1 cellular context compared by ENCODE assay signal in the genomic region with DNA sequence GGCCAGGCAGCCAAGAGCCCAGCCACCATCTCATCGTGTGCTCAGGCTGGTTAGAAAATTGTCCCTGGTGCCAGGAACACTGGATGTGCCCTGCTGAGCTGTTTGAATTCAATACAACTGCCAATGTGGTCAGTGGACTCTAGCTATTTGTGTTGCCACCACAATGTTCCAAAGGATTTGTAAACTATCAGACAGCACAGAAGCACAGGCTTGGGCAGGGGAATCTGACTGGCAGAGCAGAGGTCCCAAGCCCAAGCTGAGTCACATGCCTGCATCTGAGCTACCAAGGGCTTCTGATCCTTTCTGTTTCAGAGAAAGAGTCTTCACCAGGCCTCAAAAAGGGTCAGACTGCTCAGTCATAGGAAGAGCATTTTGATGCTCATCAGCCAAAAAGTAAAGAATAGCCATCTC.
TF ChIP-seq lines count a peak whose summit lies in the region.

No MANE protein-coding gene starts in this region.

TF ChIP-seq in HCT116, 20 proteins besides CTCF, POLR2A, EP300 and RAD21 (continued from another document):
- TF ChIP-seq, protein P1, sequence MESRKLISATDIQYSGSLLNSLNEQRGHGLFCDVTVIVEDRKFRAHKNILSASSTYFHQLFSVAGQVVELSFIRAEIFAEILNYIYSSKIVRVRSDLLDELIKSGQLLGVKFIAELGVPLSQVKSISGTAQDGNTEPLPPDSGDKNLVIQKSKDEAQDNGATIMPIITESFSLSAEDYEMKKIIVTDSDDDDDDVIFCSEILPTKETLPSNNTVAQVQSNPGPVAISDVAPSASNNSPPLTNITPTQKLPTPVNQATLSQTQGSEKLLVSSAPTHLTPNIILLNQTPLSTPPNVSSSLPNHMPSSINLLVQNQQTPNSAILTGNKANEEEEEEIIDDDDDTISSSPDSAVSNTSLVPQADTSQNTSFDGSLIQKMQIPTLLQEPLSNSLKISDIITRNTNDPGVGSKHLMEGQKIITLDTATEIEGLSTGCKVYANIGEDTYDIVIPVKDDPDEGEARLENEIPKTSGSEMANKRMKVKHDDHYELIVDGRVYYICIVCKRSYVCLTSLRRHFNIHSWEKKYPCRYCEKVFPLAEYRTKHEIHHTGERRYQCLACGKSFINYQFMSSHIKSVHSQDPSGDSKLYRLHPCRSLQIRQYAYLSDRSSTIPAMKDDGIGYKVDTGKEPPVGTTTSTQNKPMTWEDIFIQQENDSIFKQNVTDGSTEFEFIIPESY (IDR thresholded peaks at IDR 0.05; ENCODE audit: extremely low read depth, insufficient replicate concordance, low read length): no peak
- no peak for TF ChIP-seq EZH2 (IDR thresholded peaks at IDR 0.05)
- no peak for TF ChIP-seq EGR1 (IDR thresholded peaks at IDR 0.05; ENCODE audit: low read depth)
- TF ChIP-seq JUND (IDR thresholded peaks at IDR 0.05): no peak
- no peak for TF ChIP-seq FOSL1 (IDR thresholded peaks at IDR 0.05; ENCODE audit: low read depth)
